Comparison of ENCODE assay signal across 21 cellular contexts in genomic region chrX:131287556-131288179, GRCh38. TPM values are rescaled to one million over a fixed set of nuclear protein-coding genes. Genes with fewer than 3 reads are reported as not detected.
"Had no signal": no experiment of that assay in that cellular context is flagged by ENCODE, and none has a peak within 500 bp of the region (broad histone marks: within the 10 kb centered on the region; RNA-seq: fewer than 3 reads in every experiment).

No MANE protein-coding gene starts in this region.

- H3K9me3 ChIP-seq: mucosa of descending colon, sigmoid colon, testis, tibial nerve had no signal

- H3K27me3 ChIP-seq: foreskin keratinocyte, sigmoid colon, testis had no signal

- H3K36me3 ChIP-seq: sigmoid colon, tibial nerve had no signal

- ATAC-seq: effector memory CD8-positive, alpha-beta T cell; foreskin keratinocyte; left lobe of liver; mucosa of descending colon; naive thymus-derived CD8-positive, alpha-beta T cell; stimulated activated naive B cell treated with anti-CD40 and anti-IgM and Interleukin-4, amounts not matched to agents 10 μg/mL and 1 μg/mL and 100 μg/mL, for 72 hours; stimulated activated naive CD8-positive, alpha-beta T cell treated with anti-CD3 and anti-CD28 coated beads, Interleukin-15, amount 100 ng/mL, for 72 hours had no signal

- H3K27ac Mint-ChIP-seq: dendritic cell treated with granulocyte-macrophage colony-stimulating factor and Interleukin-4, amounts not matched to agents 40 ng/mL and 50 ng/mL, for 4 days; effector memory CD8-positive, alpha-beta T cell; stimulated activated naive B cell treated with anti-CD40 and anti-IgM and Interleukin-4, amounts not matched to agents 10 μg/mL and 1 μg/mL and 100 μg/mL, for 72 hours; stimulated activated naive CD8-positive, alpha-beta T cell treated with anti-CD3 and anti-CD28 coated beads, Interleukin-15, amount 100 ng/mL, for 72 hours had no signal

- DNase-seq: cerebellar nuclear complex; effector memory CD8-positive, alpha-beta T cell; foreskin keratinocyte; head of caudate nucleus; hippocampal formation; islet precursor cell; mammary epithelial cell; mucosa of descending colon; naive thymus-derived CD8-positive, alpha-beta T cell; sigmoid colon; stimulated activated CD4-positive, alpha-beta T cell treated with anti-CD3 and anti-CD28 coated beads, Interleukin-2, amount 100 ng/mL, for 24 hours; stimulated activated CD4-positive, alpha-beta T cell treated with anti-CD3 and anti-CD28 coated beads, Interleukin-4, amount 100 ng/mL, for 4 hours; stimulated activated naive B cell treated with anti-CD40 and anti-IgM and Interleukin-4, amounts not matched to agents 10 μg/mL and 1 μg/mL and 100 μg/mL, for 72 hours; stimulated activated naive CD8-positive, alpha-beta T cell treated with anti-CD3 and anti-CD28 coated beads, Interleukin-15, amount 100 ng/mL, for 72 hours; testis had no signal

- H3K27ac ChIP-seq: foreskin keratinocyte, sigmoid colon, skin epidermis, testis, tibial nerve had no signal

- H3K9me3 Mint-ChIP-seq: dendritic cell treated with granulocyte-macrophage colony-stimulating factor and Interleukin-4, amounts not matched to agents 40 ng/mL and 50 ng/mL, for 4 days; effector memory CD8-positive, alpha-beta T cell; stimulated activated naive B cell treated with anti-CD40 and anti-IgM and Interleukin-4, amounts not matched to agents 10 μg/mL and 1 μg/mL and 100 μg/mL, for 72 hours; stimulated activated naive CD8-positive, alpha-beta T cell treated with anti-CD3 and anti-CD28 coated beads, Interleukin-15, amount 100 ng/mL, for 72 hours had no signal

- H3K4me1 ChIP-seq: foreskin keratinocyte, testis had no signal

- FAIRE-seq: colon had no signal

- H3K27me3 Mint-ChIP-seq: effector memory CD8-positive, alpha-beta T cell had no signal

- H3K4me3 ChIP-seq: mucosa of descending colon, testis had no signal

- H3K36me3 Mint-ChIP-seq: stimulated activated naive B cell treated with anti-CD40 and anti-IgM and Interleukin-4, amounts not matched to agents 10 μg/mL and 1 μg/mL and 100 μg/mL, for 72 hours had no signal

- H3K4me3 Mint-ChIP-seq: dendritic cell treated with granulocyte-macrophage colony-stimulating factor and Interleukin-4, amounts not matched to agents 40 ng/mL and 50 ng/mL, for 4 days; effector memory CD8-positive, alpha-beta T cell; stimulated activated naive B cell treated with anti-CD40 and anti-IgM and Interleukin-4, amounts not matched to agents 10 μg/mL and 1 μg/mL and 100 μg/mL, for 72 hours; stimulated activated naive CD8-positive, alpha-beta T cell treated with anti-CD3 and anti-CD28 coated beads, Interleukin-15, amount 100 ng/mL, for 72 hours had no signal

RNA-seq across cellular contexts. Expression of gene IGSF1, which starts 1.4 kb away (rescaled TPM):
- total RNA-seq: foreskin keratinocyte; mammary epithelial cell; naive thymus-derived CD8-positive, alpha-beta T cell; pulmonary artery endothelial cell had no signal
- polyA plus RNA-seq: foreskin keratinocyte; mammary epithelial cell; naive thymus-derived CD8-positive, alpha-beta T cell had no signal
